ENCODE assay signal across 1 cellular context in genomic region chr18:41464278-41464677, GRCh38.
TF ChIP-seq lines count a peak whose summit lies in the region.

No MANE protein-coding gene starts in this region.

TF ChIP-seq in H1, 55 proteins besides CTCF, POLR2A, EP300 and RAD21 (continued from another document):
- TF ChIP-seq CHD7 (IDR thresholded peaks at IDR 0.05; ENCODE audit: insufficient replicate concordance, low read length) (peak; percentile 41), ATF3 (IDR thresholded peaks at IDR 0.05; ENCODE audit: insufficient read depth, low read depth, low read length) (no peak), MAFK (IDR thresholded peaks at IDR 0.05; ENCODE audit: low read depth, low read length) (peak; percentile 55; the same call in 1 of the 2 replicates)
